In the genomic region with DNA sequence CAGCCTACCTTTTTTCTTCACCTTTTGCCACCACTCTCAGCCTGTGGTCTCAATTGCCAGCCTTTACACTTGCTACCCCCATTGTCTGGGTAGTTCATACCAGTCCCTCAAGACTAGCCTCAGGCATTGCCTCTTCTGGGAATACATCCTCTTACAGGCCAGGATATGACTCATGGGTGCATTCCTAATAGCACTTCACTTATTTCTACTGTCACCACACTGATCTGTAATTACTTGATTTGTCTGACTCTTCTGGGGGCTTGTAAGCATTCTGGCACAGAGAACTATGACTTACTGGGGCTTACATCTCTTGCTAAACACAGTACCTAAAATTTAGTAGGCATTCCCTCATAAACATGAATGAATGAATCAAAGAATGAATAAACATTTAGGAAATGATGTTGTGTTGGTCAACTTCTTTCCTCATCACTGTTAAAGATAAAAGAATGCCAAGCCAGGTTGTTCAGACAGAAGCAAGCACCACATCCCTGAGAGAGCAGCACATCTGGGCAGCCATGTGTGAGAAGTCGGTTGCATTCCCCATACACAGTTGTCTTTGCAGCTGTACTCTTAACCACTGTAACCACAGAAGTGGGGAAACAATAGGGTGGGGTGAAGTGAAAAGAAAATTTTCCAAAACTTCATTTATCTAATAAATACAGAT, we compare ENCODE assay signal across 8 cellular contexts. TPM values are rescaled to one million over a fixed set of nuclear protein-coding genes. Genes with fewer than 3 reads are reported as not detected.
A peak's percentile ranks its signal among the peaks of the same experiment; 100 is the strongest.
DNase-seq lines count a peak whose midpoint lies in the region; ATAC-seq and FAIRE-seq lines count a peak whose summit lies in the region.

No MANE protein-coding gene starts in this region.

- H3K4me3 Mint-ChIP-seq in effector memory CD8-positive, alpha-beta T cell = peak overlapping the region; percentile 35 to 40

- H3K27ac ChIP-seq in Karpas-422 (ENCODE audit: low read length) = no peak overlapping the region

- H3K4me2 ChIP-seq in Karpas-422 (ENCODE audit: low read depth, low read length, poor library complexity, severe bottlenecking) = no peak overlapping the region

- no peak overlapping the region for H3K9ac ChIP-seq in Karpas-422 (ENCODE audit: low read length)

- no peaks in the 10 kb centered on the region for H3K27me3 ChIP-seq in Karpas-422 (ENCODE audit: low read length)

- H3K79me2 ChIP-seq in Karpas-422 (ENCODE audit: low read length) = no peaks in the 10 kb centered on the region

- no peaks in the 10 kb centered on the region for H3K9me2 ChIP-seq in Karpas-422 (replicated peaks; ENCODE audit: insufficient read depth, low read length)

- H3K4me1 Mint-ChIP-seq in effector memory CD8-positive, alpha-beta T cell (ENCODE audit: low read depth in 2 of 2) = peaks cover 21 to 24% of the 10 kb centered on the region in 2 donors

- H3K4me3 ChIP-seq in Karpas-422 (ENCODE audit: low read length) = no peak overlapping the region

- intact Hi-C loops in posterior cingulate gyrus (cut with DNase I) = no loop called here

- H4K20me1 ChIP-seq in Karpas-422 (ENCODE audit: insufficient read depth, low read depth, low read length) = no peaks in the 10 kb centered on the region

- peak; percentile 97 for FAIRE-seq in urothelium cell line (lab: Jason Lieb, UNC)

- no peaks in the 10 kb centered on the region for H3K27me3 Mint-ChIP-seq in effector memory CD8-positive, alpha-beta T cell

- no peaks in the 10 kb centered on the region for H3K9me3 ChIP-seq in Karpas-422 (ENCODE audit: low read length)

- no peaks in the 10 kb centered on the region for H3K36me3 ChIP-seq in Karpas-422 (ENCODE audit: insufficient read depth, low read length)

- DNase-seq in CD1c-positive myeloid dendritic cell (ENCODE audit: extremely low spot score) = peak; percentile 35
- DNase-seq in NOMO-1 treated with DMSO at 0.1 percent for 48 hours (lab: John Stamatoyannopoulos, UW; ENCODE audit: unreplicated experiment) = peak; percentile 65
- DNase-seq in effector memory CD8-positive, alpha-beta T cell = no peak
- DNase-seq in urothelium cell line (ENCODE audit: low spot score) = peak; percentile 86
- no peak for DNase-seq in HuH-7 (ENCODE audit: low spot score)
- no peak for DNase-seq in Karpas-422
- DNase-seq in posterior cingulate gyrus = no peak

- peaks cover 11% of the 10 kb centered on the region for H3K36me3 Mint-ChIP-seq in effector memory CD8-positive, alpha-beta T cell (ENCODE audit: insufficient read depth)

- H3K4me1 ChIP-seq in Karpas-422 (ENCODE audit: low read length) = no peaks in the 10 kb centered on the region

- peak overlapping the region; percentile 54 to 66 for H3K27ac Mint-ChIP-seq in effector memory CD8-positive, alpha-beta T cell

- no peak overlapping the region for H2AFZ ChIP-seq in Karpas-422 (ENCODE audit: low read length)

- peaks cover 0 to 3% of the 10 kb centered on the region in 2 donors for H3K9me3 Mint-ChIP-seq in effector memory CD8-positive, alpha-beta T cell

- ATAC-seq in GM21619 (IDR thresholded peaks at IDR 0.05; ENCODE audit: unreplicated experiment) = peak; percentile 66
- peak; percentile 65 for ATAC-seq in effector memory CD8-positive, alpha-beta T cell (replicated peaks)

RNA-seq across cellular contexts. Expression of a gene that starts 27.6 kb away (rescaled TPM):
- not detected in 2 replicates for total RNA-seq in Karpas-422 (2014; rRNA removed; shearing (Covaris generic); ENCODE audit: low replicate concordance)

RNA-seq across cellular contexts. Expression of a gene that starts 54.2 kb away (rescaled TPM):
- total RNA-seq in Karpas-422 (2014; rRNA removed; shearing (Covaris generic); ENCODE audit: low replicate concordance) = not detected in 2 replicates

Comparison
In these comparisons a context has a peak if more than half of its experiments do, and no peak if none do; other contexts are left out.
1. DNase-seq: peak in CD1c-positive myeloid dendritic cell (single experiment), NOMO-1 treated with DMSO at 0.1 percent for 48 hours (single experiment) and urothelium cell line (single experiment); none in effector memory CD8-positive, alpha-beta T cell (0 of 3), HuH-7 (single experiment), Karpas-422 (single experiment) and posterior cingulate gyrus (0 of 10).